16 cellular contexts compared by ENCODE assay signal in the genomic region with DNA sequence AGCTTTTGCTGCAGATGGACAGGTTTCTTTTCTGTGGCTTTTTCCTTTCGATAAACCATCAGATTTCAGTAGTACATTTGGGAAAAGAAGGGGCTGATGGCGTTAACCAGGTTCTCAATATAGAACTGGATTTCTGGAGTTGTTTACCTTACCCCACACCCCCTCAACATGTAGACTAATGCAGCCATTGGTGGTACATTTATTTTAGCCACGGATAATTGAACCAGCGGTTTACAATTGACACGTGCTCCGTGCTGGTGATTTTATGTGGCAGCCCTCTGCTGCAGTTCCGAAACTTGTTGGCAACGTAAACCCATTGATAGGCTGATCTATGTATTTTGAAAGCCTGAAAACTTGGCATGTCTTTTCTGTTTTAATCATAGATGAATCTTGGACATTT. TPM values are rescaled to one million over a fixed set of nuclear protein-coding genes. Genes with fewer than 3 reads are reported as not detected.
DNase-seq lines count a peak whose midpoint lies in the region; ATAC-seq and TF ChIP-seq lines count a peak whose summit lies in the region.
"Had no signal": no experiment of that assay in that cellular context is flagged by ENCODE, and none has a peak within 500 bp of the region (broad histone marks: within the 10 kb centered on the region; RNA-seq: fewer than 3 reads in every experiment).

No MANE protein-coding gene starts in this region.

- H3K4me1 Mint-ChIP-seq in WTC11 (peaks cover 37% of the 10 kb centered on the region), type B pancreatic cell (ENCODE audit: unreplicated experiment) (peaks cover 28% of the 10 kb centered on the region)

- H3K27me3 ChIP-seq in heart right ventricle = peaks cover 20 to 98% (median 94%) of the 10 kb centered on the region in 7 donors

- H3K36me3 ChIP-seq in heart right ventricle = no peaks in the 10 kb centered on the region
- H3K36me3 ChIP-seq: spleen, upper lobe of right lung had no signal

- H3K27ac Mint-ChIP-seq in WTC11 (peak overlapping the region; percentile 86), type B pancreatic cell (peak overlapping the region; percentile 43)
- H3K27ac Mint-ChIP-seq: activated CD4-positive, alpha-beta T cell treated with anti-CD3 and anti-CD28 coated beads, Interleukin-2, amount 10 ng/mL, durations not matched to agents 24 days and 14 days; CD8-positive, alpha-beta T cell; HFFc6 had no signal

- DNase-seq in heart right ventricle = no peak
- DNase-seq in Right ventricle myocardium inferior (ENCODE audit: missing footprints) = no peak
- no peak for DNase-seq in WTC11 (ENCODE audit: low spot score)
- DNase-seq in left kidney (ENCODE audit: low read depth, low spot score) = peak; percentile 35
- no peak for DNase-seq in type B pancreatic cell (ENCODE audit: extremely low spot score, unreplicated experiment)
- no peak for DNase-seq in DMS114 treated with DMSO at 0.1 percent for 48 hours (lab: John Stamatoyannopoulos, UW; ENCODE audit: unreplicated experiment)
- DNase-seq in amygdala (lab: John Stamatoyannopoulos, UW) = no peak
- DNase-seq in activated CD4-positive, alpha-beta T cell treated with anti-CD3 and anti-CD28 coated beads, Interleukin-2, amount 50 U/mL, for 48 hours = no peak
- DNase-seq: activated CD4-positive, alpha-beta T cell treated with anti-CD3 and anti-CD28 coated beads, Interleukin-2, amount 10 ng/mL, durations not matched to agents 24 days and 14 days; CD8-positive, alpha-beta T cell; central memory CD4-positive, alpha-beta T cell; HFFc6; Kasumi-1; spleen; upper lobe of right lung had no signal

- POLR2A ChIA-PET in WTC11 (lab: Charles Lee) = interaction anchor here (1.6 kb wide), 1 partner anchor 29 kb away, joined by 13 read pairs; no protein-coding TSS in a partner anchor

- no peaks in the 10 kb centered on the region for H3K9me3 ChIP-seq in heart right ventricle
- H3K9me3 ChIP-seq: upper lobe of right lung had no signal

- no peak for TF ChIP-seq CTCF in heart right ventricle (IDR thresholded peaks at IDR 0.05)
- no peak for TF ChIP-seq CTCF in WTC11 (IDR thresholded peaks at IDR 0.05)
- TF ChIP-seq CTCF in type B pancreatic cell (conservative IDR thresholded peaks at IDR 0.05) = no peak

- peak overlapping the region in 1 of 10 donors; percentile 83 for H3K27ac ChIP-seq in heart right ventricle
- H3K27ac ChIP-seq: upper lobe of right lung had no signal

- intact Hi-C loops in heart right ventricle (cut with DNase I) = loop anchor here in 5 of 10 donors (5.0 to 10.0 kb wide), 2 partner anchors 217 to 220 kb away; no protein-coding TSS in a partner anchor
- intact Hi-C loops in Right ventricle myocardium inferior (cut with DNase I) = loop anchor here (2.0 kb wide), 1 partner anchor 217 kb away; no protein-coding TSS in a partner anchor

- H3K4me3 Mint-ChIP-seq in WTC11 (peak overlapping the region; percentile 68), type B pancreatic cell (peak overlapping the region; percentile 84)
- H3K4me3 Mint-ChIP-seq: activated CD4-positive, alpha-beta T cell treated with anti-CD3 and anti-CD28 coated beads, Interleukin-2, amount 10 ng/mL, durations not matched to agents 24 days and 14 days; CD8-positive, alpha-beta T cell; HFFc6 had no signal

- peak overlapping the region in 6 of 10 donors; percentile 35 to 55 (median 48) for H3K4me3 ChIP-seq in heart right ventricle
- H3K4me3 ChIP-seq: lung had no signal

- H3K4me1 ChIP-seq in heart right ventricle = peaks cover 2 to 36% (median 26%) of the 10 kb centered on the region in 9 donors

- 42 to 62% methylated on average over 8 of the region's 8 CpGs for WGBS in heart right ventricle, 2 donors

- H3K36me3 Mint-ChIP-seq in WTC11 (peaks cover 37% of the 10 kb centered on the region), type B pancreatic cell (peaks cover 38% of the 10 kb centered on the region)
- H3K36me3 Mint-ChIP-seq: CD8-positive, alpha-beta T cell had no signal

- CTCF ChIA-PET in WTC11 (lab: Charles Lee) = no interaction called here

- H3K9me3 Mint-ChIP-seq in WTC11 (peaks cover 6% of the 10 kb centered on the region; the same call in 1 of the 2 replicates), type B pancreatic cell (no peaks in the 10 kb centered on the region)
- H3K9me3 Mint-ChIP-seq: CD8-positive, alpha-beta T cell had no signal

- no peak for ATAC-seq in heart right ventricle
- ATAC-seq in Right ventricle myocardium inferior = no peak
- no peak for ATAC-seq in WTC11
- ATAC-seq: CD8-positive, alpha-beta T cell had no signal

- H3K27me3 Mint-ChIP-seq in WTC11 (ENCODE audit: low read depth) = peaks cover 7% of the 10 kb centered on the region
- H3K27me3 Mint-ChIP-seq in type B pancreatic cell = peaks cover 13% of the 10 kb centered on the region

TF ChIP-seq in WTC11, 78 proteins besides CTCF, POLR2A, EP300 and RAD21 (continues in another document):
- no peak for TF ChIP-seq ESRRA (CRISPR knock-in tag; IDR thresholded peaks at IDR 0.05; ENCODE audit: borderline replicate concordance)
- TF ChIP-seq JAZF1 (CRISPR knock-in tag; IDR thresholded peaks at IDR 0.05) = no peak
- TF ChIP-seq, protein P1, sequence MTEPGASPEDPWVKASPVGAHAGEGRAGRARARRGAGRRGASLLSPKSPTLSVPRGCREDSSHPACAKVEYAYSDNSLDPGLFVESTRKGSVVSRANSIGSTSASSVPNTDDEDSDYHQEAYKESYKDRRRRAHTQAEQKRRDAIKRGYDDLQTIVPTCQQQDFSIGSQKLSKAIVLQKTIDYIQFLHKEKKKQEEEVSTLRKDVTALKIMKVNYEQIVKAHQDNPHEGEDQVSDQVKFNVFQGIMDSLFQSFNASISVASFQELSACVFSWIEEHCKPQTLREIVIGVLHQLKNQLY (CRISPR knock-in tag; IDR thresholded peaks at IDR 0.05) = no peak
- no peak for TF ChIP-seq CREM (CRISPR knock-in tag; IDR thresholded peaks at IDR 0.05)
- TF ChIP-seq SMAD3 (CRISPR knock-in tag; IDR thresholded peaks at IDR 0.05; ENCODE audit: borderline replicate concordance) = no peak
- TF ChIP-seq, protein P2, sequence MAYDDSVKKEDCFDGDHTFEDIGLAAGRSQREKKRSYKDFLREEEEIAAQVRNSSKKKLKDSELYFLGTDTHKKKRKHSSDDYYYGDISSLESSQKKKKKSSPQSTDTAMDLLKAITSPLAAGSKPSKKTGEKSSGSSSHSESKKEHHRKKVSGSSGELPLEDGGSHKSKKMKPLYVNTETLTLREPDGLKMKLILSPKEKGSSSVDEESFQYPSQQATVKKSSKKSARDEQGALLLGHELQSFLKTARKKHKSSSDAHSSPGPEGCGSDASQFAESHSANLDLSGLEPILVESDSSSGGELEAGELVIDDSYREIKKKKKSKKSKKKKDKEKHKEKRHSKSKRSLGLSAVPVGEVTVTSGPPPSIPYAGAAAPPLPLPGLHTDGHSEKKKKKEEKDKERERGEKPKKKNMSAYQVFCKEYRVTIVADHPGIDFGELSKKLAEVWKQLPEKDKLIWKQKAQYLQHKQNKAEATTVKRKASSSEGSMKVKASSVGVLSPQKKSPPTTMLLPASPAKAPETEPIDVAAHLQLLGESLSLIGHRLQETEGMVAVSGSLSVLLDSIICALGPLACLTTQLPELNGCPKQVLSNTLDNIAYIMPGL (CRISPR knock-in tag; IDR thresholded peaks at IDR 0.05) = no peak
- TF ChIP-seq, protein P3, sequence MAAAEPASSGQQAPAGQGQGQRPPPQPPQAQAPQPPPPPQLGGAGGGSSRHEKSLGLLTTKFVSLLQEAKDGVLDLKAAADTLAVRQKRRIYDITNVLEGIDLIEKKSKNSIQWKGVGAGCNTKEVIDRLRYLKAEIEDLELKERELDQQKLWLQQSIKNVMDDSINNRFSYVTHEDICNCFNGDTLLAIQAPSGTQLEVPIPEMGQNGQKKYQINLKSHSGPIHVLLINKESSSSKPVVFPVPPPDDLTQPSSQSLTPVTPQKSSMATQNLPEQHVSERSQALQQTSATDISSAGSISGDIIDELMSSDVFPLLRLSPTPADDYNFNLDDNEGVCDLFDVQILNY (CRISPR knock-in tag; IDR thresholded peaks at IDR 0.05) = no peak
- TF ChIP-seq, protein P4, sequence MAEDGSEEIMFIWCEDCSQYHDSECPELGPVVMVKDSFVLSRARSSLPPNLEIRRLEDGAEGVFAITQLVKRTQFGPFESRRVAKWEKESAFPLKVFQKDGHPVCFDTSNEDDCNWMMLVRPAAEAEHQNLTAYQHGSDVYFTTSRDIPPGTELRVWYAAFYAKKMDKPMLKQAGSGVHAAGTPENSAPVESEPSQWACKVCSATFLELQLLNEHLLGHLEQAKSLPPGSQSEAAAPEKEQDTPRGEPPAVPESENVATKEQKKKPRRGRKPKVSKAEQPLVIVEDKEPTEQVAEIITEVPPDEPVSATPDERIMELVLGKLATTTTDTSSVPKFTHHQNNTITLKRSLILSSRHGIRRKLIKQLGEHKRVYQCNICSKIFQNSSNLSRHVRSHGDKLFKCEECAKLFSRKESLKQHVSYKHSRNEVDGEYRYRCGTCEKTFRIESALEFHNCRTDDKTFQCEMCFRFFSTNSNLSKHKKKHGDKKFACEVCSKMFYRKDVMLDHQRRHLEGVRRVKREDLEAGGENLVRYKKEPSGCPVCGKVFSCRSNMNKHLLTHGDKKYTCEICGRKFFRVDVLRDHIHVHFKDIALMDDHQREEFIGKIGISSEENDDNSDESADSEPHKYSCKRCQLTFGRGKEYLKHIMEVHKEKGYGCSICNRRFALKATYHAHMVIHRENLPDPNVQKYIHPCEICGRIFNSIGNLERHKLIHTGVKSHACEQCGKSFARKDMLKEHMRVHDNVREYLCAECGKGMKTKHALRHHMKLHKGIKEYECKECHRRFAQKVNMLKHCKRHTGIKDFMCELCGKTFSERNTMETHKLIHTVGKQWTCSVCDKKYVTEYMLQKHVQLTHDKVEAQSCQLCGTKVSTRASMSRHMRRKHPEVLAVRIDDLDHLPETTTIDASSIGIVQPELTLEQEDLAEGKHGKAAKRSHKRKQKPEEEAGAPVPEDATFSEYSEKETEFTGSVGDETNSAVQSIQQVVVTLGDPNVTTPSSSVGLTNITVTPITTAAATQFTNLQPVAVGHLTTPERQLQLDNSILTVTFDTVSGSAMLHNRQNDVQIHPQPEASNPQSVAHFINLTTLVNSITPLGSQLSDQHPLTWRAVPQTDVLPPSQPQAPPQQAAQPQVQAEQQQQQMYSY (CRISPR knock-in tag; IDR thresholded peaks at IDR 0.05) = no peak
- TF ChIP-seq, protein P5, sequence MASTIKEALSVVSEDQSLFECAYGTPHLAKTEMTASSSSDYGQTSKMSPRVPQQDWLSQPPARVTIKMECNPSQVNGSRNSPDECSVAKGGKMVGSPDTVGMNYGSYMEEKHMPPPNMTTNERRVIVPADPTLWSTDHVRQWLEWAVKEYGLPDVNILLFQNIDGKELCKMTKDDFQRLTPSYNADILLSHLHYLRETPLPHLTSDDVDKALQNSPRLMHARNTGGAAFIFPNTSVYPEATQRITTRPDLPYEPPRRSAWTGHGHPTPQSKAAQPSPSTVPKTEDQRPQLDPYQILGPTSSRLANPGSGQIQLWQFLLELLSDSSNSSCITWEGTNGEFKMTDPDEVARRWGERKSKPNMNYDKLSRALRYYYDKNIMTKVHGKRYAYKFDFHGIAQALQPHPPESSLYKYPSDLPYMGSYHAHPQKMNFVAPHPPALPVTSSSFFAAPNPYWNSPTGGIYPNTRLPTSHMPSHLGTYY (CRISPR knock-in tag; IDR thresholded peaks at IDR 0.05) = no peak

RNA-seq across cellular contexts. Expression of a gene that starts 5.4 kb away (rescaled TPM):
- total RNA-seq in heart right ventricle (1 to 10 TPM in 7 of 10 donors, under 1 TPM in 3; 0.25 to 5.8 (median 1.4) TPM), Right ventricle myocardium inferior (1.1 TPM), WTC11 (2021) (22.5 to 24.8 TPM (median 24.0 TPM) in 3 replicates), type B pancreatic cell (ENCODE audit: low replicate concordance) (21.1 and 83.2 TPM in 2 replicates)
- under 1 TPM; 0.33 to 0.66 TPM for polyA plus RNA-seq in heart right ventricle
- total RNA-seq: activated CD4-positive, alpha-beta T cell treated with anti-CD3 and anti-CD28 coated beads, Interleukin-2, amount 10 ng/mL, durations not matched to agents 24 days and 14 days; CD8-positive, alpha-beta T cell; HFFc6 had no signal
